8 cellular contexts compared by ENCODE assay signal in the genomic region with DNA sequence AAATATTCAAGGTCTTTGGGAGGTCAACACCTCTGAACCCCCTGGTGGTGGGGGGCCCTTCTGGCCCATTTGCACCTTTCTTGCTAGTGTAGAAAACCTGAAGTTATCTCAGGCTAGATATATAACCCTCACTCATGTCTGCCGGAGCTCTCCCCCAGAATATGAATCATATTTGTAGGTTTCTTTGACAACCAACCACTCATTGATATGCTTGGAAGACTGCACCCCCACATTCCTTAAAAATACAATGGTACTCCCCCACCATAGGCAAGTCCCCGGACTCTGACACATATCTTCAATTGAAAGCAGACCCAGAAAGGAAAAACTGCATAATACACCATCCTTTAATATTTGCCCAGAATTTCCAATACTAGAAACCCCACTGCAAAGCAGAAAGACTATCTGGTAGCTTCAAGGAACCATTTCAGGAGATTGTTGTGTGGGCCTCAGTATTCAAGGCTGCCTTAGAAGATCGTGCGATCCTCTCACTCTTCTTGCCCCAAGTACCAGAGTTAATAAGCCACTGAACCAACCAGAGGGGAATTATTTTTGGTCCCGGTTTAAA. TPM values are rescaled to one million over a fixed set of nuclear protein-coding genes. Genes with fewer than 3 reads are reported as not detected.
DNase-seq lines count a peak whose midpoint lies in the region; ATAC-seq and TF ChIP-seq lines count a peak whose summit lies in the region.

No MANE protein-coding gene starts in this region.

- peak overlapping the region; percentile 85 for H3K4me2 ChIP-seq in skeletal muscle satellite cell (ENCODE audit: low read length)

- peaks cover 25% of the 10 kb centered on the region for H3K36me3 Mint-ChIP-seq in activated CD8-positive, alpha-beta T cell treated with anti-CD3 and anti-CD28 coated beads for 36 hours (ENCODE audit: low read depth)

- DNase-seq in activated CD8-positive, alpha-beta T cell treated with anti-CD3 and anti-CD28 coated beads for 36 hours = no peak
- DNase-seq in left ventricle myocardium inferior (no peak), SW 1271 (lab: John Stamatoyannopoulos, UW) (no peak), NCI-H2196 treated with DMSO at 0.1 percent for 48 hours (lab: John Stamatoyannopoulos, UW; ENCODE audit: unreplicated experiment) (no peak), NAMALWA (ENCODE audit: low spot score) (no peak)

- H3K4me1 Mint-ChIP-seq in activated CD8-positive, alpha-beta T cell treated with anti-CD3 and anti-CD28 coated beads for 36 hours (ENCODE audit: low read depth) = peaks cover 43% of the 10 kb centered on the region

- H3K9me3 ChIP-seq in left ventricle myocardium inferior (replicated peaks) = no peaks in the 10 kb centered on the region
- H3K9me3 ChIP-seq in skeletal muscle satellite cell (replicated peaks; ENCODE audit: low read length) = no peaks in the 10 kb centered on the region

- CTCF ChIA-PET in activated CD8-positive, alpha-beta T cell treated with anti-CD3 and anti-CD28 coated beads for 36 hours (lab: Charles Lee) = interaction anchor here (1.4 to 2.7 kb wide), 2 partner anchors 41 to 217 kb away, joined by 5 to 14 read pairs (median 10); a partner anchor contains a TSS

- intact Hi-C loops in activated CD8-positive, alpha-beta T cell treated with anti-CD3 and anti-CD28 coated beads for 36 hours (cut with micrococcal nuclease) = loop anchor here (5.0 kb wide), 1 partner anchor 157 kb away; a partner anchor contains a TSS
- intact Hi-C loops in left ventricle myocardium inferior (cut with micrococcal nuclease) = no loop called here

- H3K4me3 Mint-ChIP-seq in activated CD8-positive, alpha-beta T cell treated with anti-CD3 and anti-CD28 coated beads for 36 hours = peak overlapping the region; percentile 95

- TF ChIP-seq CTCF in activated CD8-positive, alpha-beta T cell treated with anti-CD3 and anti-CD28 coated beads for 36 hours (IDR thresholded peaks at IDR 0.05) = no peak
- TF ChIP-seq CTCF in left ventricle myocardium inferior (IDR thresholded peaks at IDR 0.05; ENCODE audit: borderline replicate concordance) = no peak

- H3K27ac Mint-ChIP-seq in activated CD8-positive, alpha-beta T cell treated with anti-CD3 and anti-CD28 coated beads for 36 hours = peak overlapping the region; percentile 99

- peaks cover 74% of the 10 kb centered on the region for H3K4me1 ChIP-seq in left ventricle myocardium inferior
- H3K4me1 ChIP-seq in skeletal muscle satellite cell (ENCODE audit: control insufficient read depth, insufficient read depth, low read length) = peaks cover 18% of the 10 kb centered on the region

- H3K36me3 ChIP-seq in left ventricle myocardium inferior (peaks cover 8% of the 10 kb centered on the region), skeletal muscle satellite cell (ENCODE audit: insufficient read depth, low read length) (peaks cover 8% of the 10 kb centered on the region)

- H3K27me3 Mint-ChIP-seq in activated CD8-positive, alpha-beta T cell treated with anti-CD3 and anti-CD28 coated beads for 36 hours = no peaks in the 10 kb centered on the region

- peak overlapping the region; percentile 97 for H3K27ac ChIP-seq in left ventricle myocardium inferior (replicated peaks)

- ATAC-seq in GM19351 (IDR thresholded peaks at IDR 0.05; ENCODE audit: unreplicated experiment) (peak; percentile 7), HG03097 (IDR thresholded peaks at IDR 0.05; ENCODE audit: low FRiP score, unreplicated experiment) (peak; percentile 6)
- peak; percentile 7 for ATAC-seq in activated CD8-positive, alpha-beta T cell treated with anti-CD3 and anti-CD28 coated beads for 36 hours

- POLR2A ChIA-PET in activated CD8-positive, alpha-beta T cell treated with anti-CD3 and anti-CD28 coated beads for 36 hours (lab: Charles Lee) = interaction anchor here (0.9 to 4.5 kb wide), 10 partner anchors 10 to 368 kb away, joined by 3 to 31 read pairs (median 4); a partner anchor contains a TSS

- H3K4me3 ChIP-seq in left ventricle myocardium inferior (peak overlapping the region; percentile 95), skeletal muscle satellite cell (ENCODE audit: low read length) (peak overlapping the region; percentile 98)

- peaks cover 2% of the 10 kb centered on the region for H3K9me3 Mint-ChIP-seq in activated CD8-positive, alpha-beta T cell treated with anti-CD3 and anti-CD28 coated beads for 36 hours

- H3K9ac ChIP-seq in skeletal muscle satellite cell (ENCODE audit: low read depth, low read length) = peak overlapping the region; percentile 99

- H3K27me3 ChIP-seq in left ventricle myocardium inferior (ENCODE audit: low read depth) (no peaks in the 10 kb centered on the region), skeletal muscle satellite cell (ENCODE audit: control insufficient read depth, insufficient read depth, low read length) (no peaks in the 10 kb centered on the region)

RNA-seq across cellular contexts. Expression of a gene that starts 1.0 kb away (rescaled TPM):
- total RNA-seq in activated CD8-positive, alpha-beta T cell treated with anti-CD3 and anti-CD28 coated beads for 36 hours = 10 to 100 TPM; 97.6 to 98.9 TPM
- total RNA-seq in left ventricle myocardium inferior = 246 TPM
- total RNA-seq in skeletal muscle satellite cell (2012; rRNA removed) = 21.5 and 30.6 TPM in 2 replicates

RNA-seq across cellular contexts. Expression of a gene that starts 3.4 kb away (rescaled TPM):
- total RNA-seq in activated CD8-positive, alpha-beta T cell treated with anti-CD3 and anti-CD28 coated beads for 36 hours = 1 to 10 TPM; 1.5 to 2.1 TPM
- total RNA-seq in left ventricle myocardium inferior = 5.9 TPM
- 0.87 and 1.5 TPM in 2 replicates for total RNA-seq in skeletal muscle satellite cell (2012; rRNA removed)

RNA-seq across cellular contexts. Expression of a gene that starts 41.3 kb away (rescaled TPM):
- 10 to 100 TPM; 38.2 to 41.1 TPM for total RNA-seq in activated CD8-positive, alpha-beta T cell treated with anti-CD3 and anti-CD28 coated beads for 36 hours
- total RNA-seq in left ventricle myocardium inferior = 39.6 TPM
- 33.7 and 47.4 TPM in 2 replicates for total RNA-seq in skeletal muscle satellite cell (2012; rRNA removed)
